8 cellular contexts compared by ENCODE assay signal in the genomic region with DNA sequence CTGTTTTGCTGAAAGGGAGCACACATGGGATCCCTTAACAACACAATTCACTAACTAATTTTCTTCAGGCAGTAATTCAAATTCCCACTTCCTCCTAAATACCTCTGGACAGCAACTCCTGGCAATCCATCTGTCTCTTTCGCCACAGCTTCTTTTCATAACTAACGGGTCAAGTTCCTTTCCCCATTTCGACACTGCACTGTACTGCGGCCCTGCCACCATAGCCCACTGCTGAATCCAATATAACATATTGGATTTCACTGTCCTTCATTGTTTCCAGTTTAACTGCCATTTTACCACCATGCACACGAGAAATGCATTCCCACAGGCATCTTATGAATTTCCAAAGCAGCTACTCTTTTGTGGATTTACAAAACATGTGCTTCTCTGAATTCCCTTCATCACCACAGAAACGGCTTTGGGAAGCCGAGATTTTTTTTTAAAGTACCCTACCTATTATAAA. TPM values are rescaled to one million over a fixed set of nuclear protein-coding genes. Genes with fewer than 3 reads are reported as not detected.
DNase-seq lines count a peak whose midpoint lies in the region; ATAC-seq and TF ChIP-seq lines count a peak whose summit lies in the region.

No MANE protein-coding gene starts in this region.

- POLR2A ChIA-PET in CD8-positive, alpha-beta T cell (lab: Charles Lee), result interaction anchor here (0.8 to 1.5 kb wide), 4 partner anchors 8 to 208 kb away, joined by 3 read pairs; a partner anchor contains a TSS
- POLR2A ChIA-PET in SK-N-SH (lab: Yijun Ruan, JAX), result interaction anchor here (1.0 kb wide), 1 partner anchor 40 kb away, joined by 3 read pairs; no protein-coding TSS in a partner anchor

- peak overlapping the region; percentile 96 for H3K4me3 ChIP-seq in CD8-positive, alpha-beta T cell (ENCODE audit: low read depth, low read length)
- H3K4me3 ChIP-seq in KMS-11 (IDR thresholded peaks at IDR 0.05; ENCODE audit: insufficient read depth, low read depth, low read length), result no peak overlapping the region
- H3K4me3 ChIP-seq in SK-N-SH (ENCODE audit: low read depth in 2 of 2, low read length in 1 of 2), result peak overlapping the region; percentile 76 to 92

- TF ChIP-seq EP300 in SK-N-SH (IDR thresholded peaks at IDR 0.05; ENCODE audit: borderline replicate concordance in 1 of 2, low read depth in 1 of 2, low read length in 1 of 2), result no peak

- H2AFZ ChIP-seq in KMS-11 (ENCODE audit: low read depth) (peak overlapping the region; percentile 80; the same call in 1 of the 2 replicates), SK-N-SH (ENCODE audit: low read depth) (peak overlapping the region; percentile 93; the same call in 1 of the 2 replicates)

- peak overlapping the region; percentile 93 for H3K4me2 ChIP-seq in KMS-11
- H3K4me2 ChIP-seq in SK-N-SH, result peak overlapping the region; percentile 80

- H3K36me3 Mint-ChIP-seq in CD8-positive, alpha-beta T cell, result peaks cover 4% of the 10 kb centered on the region

- H3K4me3 Mint-ChIP-seq in CD8-positive, alpha-beta T cell, result no peak overlapping the region

- no peak for TF ChIP-seq RAD21 in SK-N-SH (IDR thresholded peaks at IDR 0.05; ENCODE audit: low read length)

- H3K36me3 ChIP-seq in CD8-positive, alpha-beta T cell (ENCODE audit: insufficient read depth, low read length), result no peaks in the 10 kb centered on the region
- H3K36me3 ChIP-seq in KMS-11 (ENCODE audit: insufficient read depth) (no peaks in the 10 kb centered on the region), SK-N-SH (replicated peaks in 1 of 2; ENCODE audit: control insufficient read depth in 1 of 2, insufficient read depth in 2 of 2, low read length in 1 of 2) (no peaks in the 10 kb centered on the region)

- peaks cover 15% of the 10 kb centered on the region for H3K4me1 ChIP-seq in CD8-positive, alpha-beta T cell (ENCODE audit: insufficient read depth, low read length)
- H3K4me1 ChIP-seq in KMS-11 (ENCODE audit: low read depth, poor library complexity, severe bottlenecking) (peaks cover 20% of the 10 kb centered on the region), SK-N-SH (ENCODE audit: control insufficient read depth in 1 of 2, insufficient read depth in 2 of 2, low read depth in 1 of 2, low read length in 1 of 2) (peaks cover 3 to 15% of the 10 kb centered on the region in 2 experiments; a peak in 2 of 4 replicates)

- no peaks in the 10 kb centered on the region for H3K27me3 ChIP-seq in CD8-positive, alpha-beta T cell (ENCODE audit: insufficient read depth, low read length)
- H3K27me3 ChIP-seq in KMS-11 (ENCODE audit: insufficient read depth, low read depth), result no peaks in the 10 kb centered on the region
- no peaks in the 10 kb centered on the region for H3K27me3 ChIP-seq in SK-N-SH (ENCODE audit: insufficient read depth)

- WGBS in SK-N-SH (ENCODE audit: low lambda C conversion rate), result under 1% methylated on average over 7 of the region's 7 CpGs

- no peaks in the 10 kb centered on the region for H3K9me3 ChIP-seq in CD8-positive, alpha-beta T cell (ENCODE audit: low read length)
- no peaks in the 10 kb centered on the region for H3K9me3 ChIP-seq in SK-N-SH

- peaks cover 36% of the 10 kb centered on the region for H3K4me1 Mint-ChIP-seq in CD8-positive, alpha-beta T cell (ENCODE audit: low read depth)

- H3K9me2 ChIP-seq in SK-N-SH, result no peaks in the 10 kb centered on the region

- H4K20me1 ChIP-seq in KMS-11 (ENCODE audit: insufficient read depth) (peaks cover 9% of the 10 kb centered on the region; the same call in 1 of the 2 replicates), SK-N-SH (ENCODE audit: insufficient read depth) (peaks cover 26% of the 10 kb centered on the region)

- H3K9me3 Mint-ChIP-seq in CD8-positive, alpha-beta T cell, result no peaks in the 10 kb centered on the region

- no peak for ATAC-seq in CD8-positive, alpha-beta T cell
- ATAC-seq in GM21447 (IDR thresholded peaks at IDR 0.05; ENCODE audit: unreplicated experiment) (no peak), HG03432 (IDR thresholded peaks at IDR 0.05; ENCODE audit: unreplicated experiment) (no peak)

- H3F3A ChIP-seq in SK-N-SH (replicated peaks; ENCODE audit: insufficient read depth), result peaks cover 9% of the 10 kb centered on the region

- H3K27ac ChIP-seq in CD8-positive, alpha-beta T cell (ENCODE audit: low read depth, low read length), result no peak overlapping the region
- H3K27ac ChIP-seq in KMS-11 (peak overlapping the region; percentile 99), SK-N-SH (ENCODE audit: low read depth in 2 of 2, low read length in 1 of 2) (peak overlapping the region; percentile 62 to 87)

- CTCF ChIA-PET in CD8-positive, alpha-beta T cell (lab: Charles Lee), result interaction anchor here (0.6 to 1.9 kb wide), 3 partner anchors 24 to 195 kb away, joined by 3 to 8 read pairs (median 7); no protein-coding TSS in a partner anchor
- CTCF ChIA-PET in SK-N-SH (lab: Yijun Ruan, JAX), result interaction anchor here (0.7 to 4.0 kb wide), 6 partner anchors 10 to 228 kb away, joined by 3 to 44 read pairs (median 4); a partner anchor contains a TSS

- intact Hi-C loops in CD8-positive, alpha-beta T cell (cut with DNase I, micrococcal nuclease), result loop anchor here (5.0 to 10.0 kb wide), 5 partner anchors 74 to 1186 kb away; a partner anchor contains a TSS

- H3K27me3 Mint-ChIP-seq in CD8-positive, alpha-beta T cell (ENCODE audit: low read depth), result no peaks in the 10 kb centered on the region

- peak overlapping the region; percentile 99 for H3K9ac ChIP-seq in KMS-11
- H3K9ac ChIP-seq in SK-N-SH, result peak overlapping the region; percentile 94

- no peak for DNase-seq in CD8-positive, alpha-beta T cell
- DNase-seq in SK-N-SH (peak; percentile 37), globus pallidus (ENCODE audit: low spot score) (peak; percentile 51), retina (peak; percentile 64)
- DNase-seq in stimulated activated CD4-positive, alpha-beta T cell treated with anti-CD3 and anti-CD28 coated beads, Interleukin-4, amount 100 ng/mL, for 1 hour, result no peak

- H3K27ac Mint-ChIP-seq in CD8-positive, alpha-beta T cell, result no peak overlapping the region

- H3K79me2 ChIP-seq in KMS-11 (ENCODE audit: insufficient read depth, low read depth) (peaks cover 60% of the 10 kb centered on the region), SK-N-SH (ENCODE audit: insufficient read depth) (peaks cover 63% of the 10 kb centered on the region)

- TF ChIP-seq CTCF in CD8-positive, alpha-beta T cell (IDR thresholded peaks at IDR 0.05), result no peak
- no peak for TF ChIP-seq CTCF in KMS-11 (conservative IDR thresholded peaks at IDR 0.05; ENCODE audit: low read depth, low read length)
- no peak for TF ChIP-seq CTCF in SK-N-SH (IDR thresholded peaks at IDR 0.05)

TF ChIP-seq in SK-N-SH, 30 proteins besides CTCF, POLR2A, EP300 and RAD21 (continues in another document):
- TF ChIP-seq, protein P1, sequence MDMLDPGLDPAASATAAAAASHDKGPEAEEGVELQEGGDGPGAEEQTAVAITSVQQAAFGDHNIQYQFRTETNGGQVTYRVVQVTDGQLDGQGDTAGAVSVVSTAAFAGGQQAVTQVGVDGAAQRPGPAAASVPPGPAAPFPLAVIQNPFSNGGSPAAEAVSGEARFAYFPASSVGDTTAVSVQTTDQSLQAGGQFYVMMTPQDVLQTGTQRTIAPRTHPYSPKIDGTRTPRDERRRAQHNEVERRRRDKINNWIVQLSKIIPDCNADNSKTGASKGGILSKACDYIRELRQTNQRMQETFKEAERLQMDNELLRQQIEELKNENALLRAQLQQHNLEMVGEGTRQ (IDR thresholded peaks at IDR 0.05; ENCODE audit: borderline replicate concordance, low read depth, low read length), result no peak
- TF ChIP-seq CHD2 (IDR thresholded peaks at IDR 0.05; ENCODE audit: low read length, partially characterized antibody) (no peak), JUND (IDR thresholded peaks at IDR 0.05) (no peak), FOSL2 (IDR thresholded peaks at IDR 0.05; ENCODE audit: borderline replicate concordance, low read depth) (no peak), MXI1 (IDR thresholded peaks at IDR 0.05; ENCODE audit: low read depth, low read length) (no peak; the same call in 1 of the 2 replicates), RXRA (IDR thresholded peaks at IDR 0.05; ENCODE audit: borderline replicate concordance, low read depth) (no peak), GATA2 (CRISPR knock-in tag; IDR thresholded peaks at IDR 0.05) (no peak), MEF2A (IDR thresholded peaks at IDR 0.05; ENCODE audit: borderline replicate concordance, low read depth) (no peak)
- TF ChIP-seq, protein P2, sequence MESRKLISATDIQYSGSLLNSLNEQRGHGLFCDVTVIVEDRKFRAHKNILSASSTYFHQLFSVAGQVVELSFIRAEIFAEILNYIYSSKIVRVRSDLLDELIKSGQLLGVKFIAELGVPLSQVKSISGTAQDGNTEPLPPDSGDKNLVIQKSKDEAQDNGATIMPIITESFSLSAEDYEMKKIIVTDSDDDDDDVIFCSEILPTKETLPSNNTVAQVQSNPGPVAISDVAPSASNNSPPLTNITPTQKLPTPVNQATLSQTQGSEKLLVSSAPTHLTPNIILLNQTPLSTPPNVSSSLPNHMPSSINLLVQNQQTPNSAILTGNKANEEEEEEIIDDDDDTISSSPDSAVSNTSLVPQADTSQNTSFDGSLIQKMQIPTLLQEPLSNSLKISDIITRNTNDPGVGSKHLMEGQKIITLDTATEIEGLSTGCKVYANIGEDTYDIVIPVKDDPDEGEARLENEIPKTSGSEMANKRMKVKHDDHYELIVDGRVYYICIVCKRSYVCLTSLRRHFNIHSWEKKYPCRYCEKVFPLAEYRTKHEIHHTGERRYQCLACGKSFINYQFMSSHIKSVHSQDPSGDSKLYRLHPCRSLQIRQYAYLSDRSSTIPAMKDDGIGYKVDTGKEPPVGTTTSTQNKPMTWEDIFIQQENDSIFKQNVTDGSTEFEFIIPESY (IDR thresholded peaks at IDR 0.05; ENCODE audit: borderline replicate concordance, low read depth), result no peak
- TF ChIP-seq, protein P3, sequence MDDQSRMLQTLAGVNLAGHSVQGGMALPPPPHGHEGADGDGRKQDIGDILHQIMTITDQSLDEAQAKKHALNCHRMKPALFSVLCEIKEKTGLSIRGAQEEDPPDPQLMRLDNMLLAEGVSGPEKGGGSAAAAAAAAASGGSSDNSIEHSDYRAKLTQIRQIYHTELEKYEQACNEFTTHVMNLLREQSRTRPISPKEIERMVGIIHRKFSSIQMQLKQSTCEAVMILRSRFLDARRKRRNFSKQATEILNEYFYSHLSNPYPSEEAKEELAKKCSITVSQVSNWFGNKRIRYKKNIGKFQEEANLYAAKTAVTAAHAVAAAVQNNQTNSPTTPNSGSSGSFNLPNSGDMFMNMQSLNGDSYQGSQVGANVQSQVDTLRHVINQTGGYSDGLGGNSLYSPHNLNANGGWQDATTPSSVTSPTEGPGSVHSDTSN (IDR thresholded peaks at IDR 0.05), result peak; percentile 31; the same call in 1 of the 2 replicates

RNA-seq across cellular contexts. Expression of a gene that starts 1.4 kb away (rescaled TPM):
- total RNA-seq in CD8-positive, alpha-beta T cell, result 10 to 100 TPM; 12.5 to 12.9 TPM
- polyA plus RNA-seq in SK-N-SH (2012; rRNA removed), result 11.9 and 14.4 TPM in 2 replicates
- 15.2 and 15.8 TPM in 2 replicates for polyA plus RNA-seq in SK-N-SH (2012; cell fraction: cytosol; rRNA removed)
- 9.5 and 14.0 TPM in 2 replicates for polyA plus RNA-seq in SK-N-SH (2012; cell fraction: nucleus; rRNA removed)

RNA-seq across cellular contexts. Expression of a gene that starts 34.8 kb away (rescaled TPM):
- 1,000 to 10,000 TPM; 2,721 to 2,770 TPM for total RNA-seq in CD8-positive, alpha-beta T cell
- 4,475 and 5,166 TPM in 2 replicates for polyA plus RNA-seq in SK-N-SH (2012; rRNA removed)
- polyA plus RNA-seq in SK-N-SH (2012; cell fraction: cytosol; rRNA removed), result 3,844 and 4,849 TPM in 2 replicates
- polyA plus RNA-seq in SK-N-SH (2012; cell fraction: nucleus; rRNA removed), result 1,086 and 1,514 TPM in 2 replicates

Comparison
In these comparisons a context has a peak if more than half of its experiments do, and no peak if none do; other contexts are left out.
1. DNase-seq: peak in SK-N-SH (single experiment), globus pallidus (single experiment) and retina (single experiment); none in CD8-positive, alpha-beta T cell (0 of 7) and stimulated activated CD4-positive, alpha-beta T cell treated with anti-CD3 and anti-CD28 coated beads, Interleukin-4, amount 100 ng/mL, for 1 hour (single experiment).